In the genomic region with DNA sequence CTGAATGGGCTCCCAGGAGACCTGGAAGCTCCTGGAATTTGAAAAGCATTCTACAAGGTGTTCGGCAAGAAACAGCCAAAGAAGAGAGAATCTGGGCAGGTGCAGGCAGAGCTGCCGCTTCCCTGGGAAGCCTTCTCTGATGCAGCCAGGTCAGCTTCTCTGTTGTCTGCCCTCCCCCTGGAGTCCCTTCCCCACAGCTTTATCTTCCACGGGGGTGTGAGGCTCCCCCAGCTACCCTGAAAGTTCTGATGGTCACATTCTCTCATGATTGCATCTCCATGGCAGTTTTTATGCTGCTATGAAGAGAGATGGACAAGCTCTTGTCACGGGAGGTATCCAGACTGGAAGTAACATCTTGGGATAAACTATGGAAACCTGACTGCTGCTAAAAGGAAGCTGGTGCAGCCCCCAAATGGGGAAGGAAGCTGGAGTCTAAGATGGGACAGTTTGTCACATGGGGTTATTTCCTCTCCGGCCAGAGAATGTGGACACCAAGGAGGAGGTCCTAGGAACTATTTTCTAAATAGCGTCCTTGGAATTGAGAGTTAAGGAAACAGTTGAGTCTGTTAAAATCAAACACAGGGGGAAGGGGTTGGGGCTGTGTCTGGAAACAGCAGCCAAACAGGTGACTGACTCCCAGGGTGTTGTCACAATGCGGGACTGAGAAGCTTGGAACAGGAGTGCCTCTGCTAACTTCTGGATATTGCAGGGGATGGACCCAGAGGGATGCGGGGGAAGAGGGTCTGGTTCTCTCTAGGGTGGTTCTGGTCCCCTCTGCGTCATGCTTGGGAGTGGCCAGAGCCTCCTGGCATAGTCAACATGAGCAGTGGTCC, we compare ENCODE assay signal across 11 cellular contexts.
DNase-seq lines count a peak whose midpoint lies in the region; ATAC-seq and TF ChIP-seq lines count a peak whose summit lies in the region.
"Had no signal": no experiment of that assay in that cellular context is flagged by ENCODE, and none has a peak within 500 bp of the region (broad histone marks: within the 10 kb centered on the region; RNA-seq: fewer than 3 reads in every experiment).

No MANE protein-coding gene starts in this region.

- H3K4me3 Mint-ChIP-seq in dendritic cell treated with granulocyte-macrophage colony-stimulating factor and Interleukin-4, amounts not matched to agents 40 ng/mL and 50 ng/mL, for 4 days: peak overlapping the region; percentile 39
- no peak overlapping the region for H3K4me3 Mint-ChIP-seq in nephron

- ATAC-seq in heart right ventricle (peak in 4 of 8 donors; percentile 12 to 42 (median 28)), left cardiac atrium (no peak), GM21576 (IDR thresholded peaks at IDR 0.05; ENCODE audit: unreplicated experiment) (no peak), GM21367 (IDR thresholded peaks at IDR 0.05; ENCODE audit: unreplicated experiment) (no peak)

- H3K27me3 ChIP-seq in heart right ventricle: no peaks in the 10 kb centered on the region
- H3K27me3 ChIP-seq in SJCRH30: no peaks in the 10 kb centered on the region

- H3K27ac Mint-ChIP-seq in dendritic cell treated with granulocyte-macrophage colony-stimulating factor and Interleukin-4, amounts not matched to agents 40 ng/mL and 50 ng/mL, for 4 days: peak overlapping the region; percentile 38
- peak overlapping the region; percentile 46 to 66 (median 50) for H3K27ac Mint-ChIP-seq in nephron

- peaks cover 88% of the 10 kb centered on the region for H3K36me3 Mint-ChIP-seq in dendritic cell treated with granulocyte-macrophage colony-stimulating factor and Interleukin-4, amounts not matched to agents 40 ng/mL and 50 ng/mL, for 4 days (ENCODE audit: low read depth)
- peaks cover 58% of the 10 kb centered on the region for H3K36me3 Mint-ChIP-seq in nephron (ENCODE audit: low read depth)

- H3K4me1 ChIP-seq in heart right ventricle (peaks cover 5 to 65% (median 40%) of the 10 kb centered on the region in 9 donors), SJCRH30 (no peaks in the 10 kb centered on the region)

- intact Hi-C loops in heart right ventricle (cut with DNase I): no loop called here
- intact Hi-C loops in left cardiac atrium (cut with DNase I): no loop called here
- intact Hi-C loops in dendritic cell treated with granulocyte-macrophage colony-stimulating factor and Interleukin-4, amounts not matched to agents 40 ng/mL and 50 ng/mL, for 4 days (cut with micrococcal nuclease): no loop called here

- DNase-seq in heart right ventricle: no peak
- no peak for DNase-seq in left cardiac atrium
- DNase-seq in COLO829 (ENCODE audit: low spot score): no peak
- no peak for DNase-seq in SJCRH30
- DNase-seq: activated effector memory CD4-positive, alpha-beta T cell treated with Interleukin-2 at 50 U/mL for 16 hours; NCI-H2107; PC-9 had no signal

- H3K27me3 Mint-ChIP-seq in dendritic cell treated with granulocyte-macrophage colony-stimulating factor and Interleukin-4, amounts not matched to agents 40 ng/mL and 50 ng/mL, for 4 days: no peaks in the 10 kb centered on the region
- H3K27me3 Mint-ChIP-seq in nephron (ENCODE audit: low read depth): no peaks in the 10 kb centered on the region

- WGBS in heart right ventricle, 2 donors: 60 to 66% methylated on average over 9 of the region's 9 CpGs

- peaks cover 57% of the 10 kb centered on the region for H3K4me1 Mint-ChIP-seq in dendritic cell treated with granulocyte-macrophage colony-stimulating factor and Interleukin-4, amounts not matched to agents 40 ng/mL and 50 ng/mL, for 4 days (ENCODE audit: low read depth)
- H3K4me1 Mint-ChIP-seq in nephron: peaks cover 20% of the 10 kb centered on the region

- no peak for TF ChIP-seq CTCF in heart right ventricle (IDR thresholded peaks at IDR 0.05)
- TF ChIP-seq CTCF in nephron (IDR thresholded peaks at IDR 0.05; ENCODE audit: unreplicated experiment in 3 of 3): no peak

- H3K36me3 ChIP-seq in heart right ventricle: peaks cover 0 to 88% (median 12%) of the 10 kb centered on the region in 9 donors
- H3K36me3 ChIP-seq in SJCRH30: 0 out of 2 replicates have a peak, but pooled peaks cover 2% of the 10 kb centered on the region

- no peaks in the 10 kb centered on the region for H3K9me3 Mint-ChIP-seq in dendritic cell treated with granulocyte-macrophage colony-stimulating factor and Interleukin-4, amounts not matched to agents 40 ng/mL and 50 ng/mL, for 4 days
- no peaks in the 10 kb centered on the region for H3K9me3 Mint-ChIP-seq in nephron

- H3K27ac ChIP-seq in heart right ventricle (peak overlapping the region in 7 of 10 donors; percentile 7 to 56 (median 37)), SJCRH30 (no peak overlapping the region)
- H3K27ac ChIP-seq: PC-9 had no signal

- H3K4me3 ChIP-seq in heart right ventricle: no peak overlapping the region
- no peak overlapping the region for H3K4me3 ChIP-seq in SJCRH30
- H3K4me3 ChIP-seq: PC-9 had no signal

- H3K9me3 ChIP-seq in heart right ventricle (no peaks in the 10 kb centered on the region), SJCRH30 (replicated peaks) (no peaks in the 10 kb centered on the region)
